Comparison of ENCODE assay signal across 8 cellular contexts in genomic region chr4:127856485-127857447, GRCh38. TPM values are rescaled to one million over a fixed set of nuclear protein-coding genes. Genes with fewer than 3 reads are reported as not detected.
DNase-seq lines count a peak whose midpoint lies in the region; ATAC-seq and TF ChIP-seq lines count a peak whose summit lies in the region.

No MANE protein-coding gene starts in this region.

- DNase-seq in WTC11 (ENCODE audit: low spot score) (no peak), osteoblast (ENCODE audit: insufficient read length, low spot score, missing footprints) (peak; percentile 47), colonic mucosa (no peak), germinal center (ENCODE audit: low spot score) (no peak), NAMALWA (ENCODE audit: low spot score) (no peak), omental fat pad (ENCODE audit: low spot score) (no peak)

- H3K36me3 ChIP-seq in osteoblast (ENCODE audit: insufficient read depth, low read length) (no peaks in the 10 kb centered on the region), colonic mucosa (no peaks in the 10 kb centered on the region)

- no peak for TF ChIP-seq CTCF in WTC11 (IDR thresholded peaks at IDR 0.05)
- TF ChIP-seq CTCF in osteoblast (IDR thresholded peaks at IDR 0.05; ENCODE audit: extremely low read depth, low read depth, low read length) = no peak
- TF ChIP-seq CTCF in colonic mucosa (IDR thresholded peaks at IDR 0.05) = no peak
- no peak for TF ChIP-seq CTCF in omental fat pad (IDR thresholded peaks at IDR 0.05)

- H3K27ac Mint-ChIP-seq in WTC11 = peak overlapping the region; percentile 92

- H3K36me3 Mint-ChIP-seq in WTC11 = peaks cover 26% of the 10 kb centered on the region

- CTCF ChIA-PET in WTC11 (lab: Charles Lee) = no interaction called here

- H3K27ac ChIP-seq in osteoblast (ENCODE audit: low read depth, low read length) (no peak overlapping the region), colonic mucosa (no peak overlapping the region)

- peak; percentile 13 for TF ChIP-seq POLR2A in GM18951 (IDR thresholded peaks at IDR 0.05; ENCODE audit: extremely low read depth, insufficient read depth, insufficient read length)

- no peak overlapping the region for H3K4me3 Mint-ChIP-seq in WTC11

- H3K27me3 ChIP-seq in osteoblast (ENCODE audit: insufficient read depth, low read length) = no peaks in the 10 kb centered on the region
- no peaks in the 10 kb centered on the region for H3K27me3 ChIP-seq in colonic mucosa

- in situ Hi-C loops in GM18951 (cut with MboI; ENCODE audit: low sequenced_read_pairs, unreplicated experiment) = no loop called here

- peaks cover 15% of the 10 kb centered on the region for H3K4me1 ChIP-seq in osteoblast (ENCODE audit: insufficient read depth, low read length)
- H3K4me1 ChIP-seq in colonic mucosa = no peaks in the 10 kb centered on the region

- H3K4me3 ChIP-seq in osteoblast (ENCODE audit: insufficient read depth, low read length) = no peak overlapping the region
- no peak overlapping the region for H3K4me3 ChIP-seq in colonic mucosa

- POLR2A ChIA-PET in WTC11 (lab: Charles Lee) = no interaction called here

- H3K9me3 Mint-ChIP-seq in WTC11 = peaks cover 36% of the 10 kb centered on the region

- H3K79me2 ChIP-seq in osteoblast (ENCODE audit: insufficient read depth, low read length) = no peaks in the 10 kb centered on the region

- no peak overlapping the region for H2AFZ ChIP-seq in osteoblast (ENCODE audit: low read length)

- intact Hi-C loops in colonic mucosa (cut with DNase I) = no loop called here

- no peaks in the 10 kb centered on the region for H4K20me1 ChIP-seq in osteoblast (ENCODE audit: insufficient read depth, low read length)

- no peak overlapping the region for H3K9ac ChIP-seq in colonic mucosa (ENCODE audit: low read depth in 2 of 2, low read length in 2 of 2)

- peaks cover 40% of the 10 kb centered on the region for H3K4me1 Mint-ChIP-seq in WTC11

- H3K4me2 ChIP-seq in osteoblast (ENCODE audit: insufficient read depth, low read length) = peak overlapping the region; percentile 14

- H3K27me3 Mint-ChIP-seq in WTC11 (ENCODE audit: low read depth) = no peaks in the 10 kb centered on the region

- peak; percentile 70 for ATAC-seq in HG02943 (IDR thresholded peaks at IDR 0.05; ENCODE audit: low read depth, unreplicated experiment)
- peak; percentile 56 for ATAC-seq in WTC11
- no peak for ATAC-seq in omental fat pad (ENCODE audit: low FRiP score)

- H3K9me3 ChIP-seq in osteoblast (ENCODE audit: low read depth, low read length) (no peaks in the 10 kb centered on the region), colonic mucosa (no peaks in the 10 kb centered on the region)

TF ChIP-seq in WTC11, 78 proteins besides CTCF, POLR2A, EP300 and RAD21:
- TF ChIP-seq ZNF263 (CRISPR knock-in tag; IDR thresholded peaks at IDR 0.05; ENCODE audit: low read depth) (no peak), ZNF281 (CRISPR knock-in tag; IDR thresholded peaks at IDR 0.05) (no peak), ZNF423 (CRISPR knock-in tag; IDR thresholded peaks at IDR 0.05) (no peak), CREB1 (CRISPR knock-in tag; IDR thresholded peaks at IDR 0.05) (no peak), NR2C2 (CRISPR knock-in tag; IDR thresholded peaks at IDR 0.05) (no peak), ERG (CRISPR knock-in tag; IDR thresholded peaks at IDR 0.05) (no peak), SOX15 (CRISPR knock-in tag; IDR thresholded peaks at IDR 0.05) (no peak), NR3C1 (CRISPR knock-in tag; conservative IDR thresholded peaks at IDR 0.05; ENCODE audit: low read depth) (no peak), KAT7 (CRISPR knock-in tag; IDR thresholded peaks at IDR 0.05; ENCODE audit: borderline replicate concordance) (no peak), SMAD4 (CRISPR knock-in tag; IDR thresholded peaks at IDR 0.05) (no peak), NFYB (CRISPR knock-in tag; conservative IDR thresholded peaks at IDR 0.05; ENCODE audit: low read depth) (no peak), E2F5 (CRISPR knock-in tag; IDR thresholded peaks at IDR 0.05) (no peak), ARID4B (CRISPR knock-in tag; IDR thresholded peaks at IDR 0.05; ENCODE audit: borderline replicate concordance) (no peak), RORB (CRISPR knock-in tag; IDR thresholded peaks at IDR 0.05) (no peak), MAX (CRISPR knock-in tag; IDR thresholded peaks at IDR 0.05) (no peak), SP1 (CRISPR knock-in tag; conservative IDR thresholded peaks at IDR 0.05) (no peak)

RNA-seq across cellular contexts. Expression of gene PLK4, which starts 23.9 kb away (rescaled TPM):
- total RNA-seq in WTC11 (2021) = 37.8 to 44.0 TPM (median 38.6 TPM) in 3 replicates
- 2.2 and 2.4 TPM in 2 replicates for total RNA-seq in osteoblast
- 10 to 100 TPM in 1 of 2 donors, 1 to 10 TPM in 1; 8.8 to 22.6 TPM for total RNA-seq in colonic mucosa
- total RNA-seq in omental fat pad = 1 to 10 TPM in 2 of 4 donors, under 1 TPM in 2; 0.38 to 2.5 (median 1.1) TPM
